In the genomic region with DNA sequence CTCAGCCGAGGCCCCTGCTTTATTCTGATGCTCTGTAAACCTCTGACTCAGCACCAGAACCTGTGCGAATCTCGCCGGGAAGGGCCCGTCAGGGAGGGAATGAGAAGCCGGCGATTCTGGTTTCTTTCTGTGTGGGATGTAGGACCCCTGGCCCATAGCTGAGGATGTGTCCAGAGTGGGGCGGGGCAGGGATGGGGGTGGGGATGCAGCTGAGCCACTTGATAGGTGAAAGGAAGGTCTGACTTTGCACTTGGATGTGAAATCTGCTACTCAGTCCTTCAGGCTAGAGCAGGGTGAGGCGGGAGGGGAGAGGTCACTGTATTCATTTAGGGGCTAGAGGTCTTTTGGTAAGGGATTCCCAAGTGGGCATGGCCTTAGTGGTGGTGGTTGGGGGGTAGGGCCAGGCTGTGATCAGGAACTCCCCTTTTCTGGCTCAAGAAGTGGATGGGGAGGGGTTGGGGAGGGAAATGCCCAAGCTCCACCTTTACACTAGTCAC, we compare ENCODE assay signal across 10 cellular contexts. TPM values are rescaled to one million over a fixed set of nuclear protein-coding genes. Genes with fewer than 3 reads are reported as not detected.
DNase-seq lines count a peak whose midpoint lies in the region; ATAC-seq and TF ChIP-seq lines count a peak whose summit lies in the region.
"Had no signal": no experiment of that assay in that cellular context is flagged by ENCODE, and none has a peak within 500 bp of the region (broad histone marks: within the 10 kb centered on the region; RNA-seq: fewer than 3 reads in every experiment).

No MANE protein-coding gene starts in this region.

- intact Hi-C loops in left ventricle myocardium inferior (cut with micrococcal nuclease) (no loop called here), left ventricle myocardium superior (cut with micrococcal nuclease) (no loop called here), upper lobe of right lung (cut with DNase I) (no loop called here)

- H3K4me3 ChIP-seq in left ventricle myocardium inferior (peak overlapping the region; percentile 64), foreskin fibroblast (ENCODE audit: low read depth in 1 of 2, low read length in 2 of 2) (peak overlapping the region; percentile 62 to 71), upper lobe of right lung (peak overlapping the region; percentile 57)
- H3K4me3 ChIP-seq: K562 had no signal

- H3K27me3 ChIP-seq in left ventricle myocardium inferior (ENCODE audit: low read depth) (peaks cover 88% of the 10 kb centered on the region), upper lobe of right lung (peaks cover 30% of the 10 kb centered on the region)

- H3K36me3 ChIP-seq in left ventricle myocardium inferior (no peaks in the 10 kb centered on the region), upper lobe of right lung (no peaks in the 10 kb centered on the region)

- no peak for ATAC-seq in left ventricle myocardium superior
- ATAC-seq in SK-N-SH treated with all-trans-retinoic acid at 6 μM for 48 hours = peak; percentile 26; the same call in 2 of the 3 replicates
- ATAC-seq in upper lobe of right lung = no peak
- ATAC-seq in HG02970 (IDR thresholded peaks at IDR 0.05; ENCODE audit: low FRiP score, unreplicated experiment) = no peak
- ATAC-seq in GM21381 (IDR thresholded peaks at IDR 0.05; ENCODE audit: unreplicated experiment) = no peak
- ATAC-seq: K562 had no signal

- TF ChIP-seq CTCF in left ventricle myocardium inferior (IDR thresholded peaks at IDR 0.05; ENCODE audit: borderline replicate concordance) = no peak
- TF ChIP-seq CTCF in foreskin fibroblast (IDR thresholded peaks at IDR 0.05; ENCODE audit: low read depth, low read length) = no peak
- no peak for TF ChIP-seq CTCF in upper lobe of right lung (IDR thresholded peaks at IDR 0.05)

- H3K4me1 ChIP-seq in left ventricle myocardium inferior (peaks cover 22% of the 10 kb centered on the region), upper lobe of right lung (peaks cover 3% of the 10 kb centered on the region)

- H3K27ac ChIP-seq in left ventricle myocardium inferior (replicated peaks) (no peak overlapping the region), upper lobe of right lung (no peak overlapping the region)

- H3K9me3 ChIP-seq in left ventricle myocardium inferior (replicated peaks) (peaks cover 23% of the 10 kb centered on the region), upper lobe of right lung (no peaks in the 10 kb centered on the region)

- no peak for DNase-seq in left ventricle myocardium inferior
- DNase-seq in left ventricle myocardium superior = no peak
- DNase-seq in foreskin fibroblast = peak in 1 of 2 donors; percentile 46
- peak; percentile 51 for DNase-seq in upper lobe of right lung
- no peak for DNase-seq in dedifferentiated amniotic fluid mesenchymal stem cell (ENCODE audit: extremely low spot score)
- DNase-seq: activated effector memory CD4-positive, alpha-beta T cell treated with Interleukin-2 at 50 U/mL for 16 hours had no signal

TF ChIP-seq in SK-N-SH treated with all-trans-retinoic acid at 6 μM for 48 hours, 23 proteins besides CTCF, POLR2A, EP300 and RAD21:
- TF ChIP-seq, protein P1, sequence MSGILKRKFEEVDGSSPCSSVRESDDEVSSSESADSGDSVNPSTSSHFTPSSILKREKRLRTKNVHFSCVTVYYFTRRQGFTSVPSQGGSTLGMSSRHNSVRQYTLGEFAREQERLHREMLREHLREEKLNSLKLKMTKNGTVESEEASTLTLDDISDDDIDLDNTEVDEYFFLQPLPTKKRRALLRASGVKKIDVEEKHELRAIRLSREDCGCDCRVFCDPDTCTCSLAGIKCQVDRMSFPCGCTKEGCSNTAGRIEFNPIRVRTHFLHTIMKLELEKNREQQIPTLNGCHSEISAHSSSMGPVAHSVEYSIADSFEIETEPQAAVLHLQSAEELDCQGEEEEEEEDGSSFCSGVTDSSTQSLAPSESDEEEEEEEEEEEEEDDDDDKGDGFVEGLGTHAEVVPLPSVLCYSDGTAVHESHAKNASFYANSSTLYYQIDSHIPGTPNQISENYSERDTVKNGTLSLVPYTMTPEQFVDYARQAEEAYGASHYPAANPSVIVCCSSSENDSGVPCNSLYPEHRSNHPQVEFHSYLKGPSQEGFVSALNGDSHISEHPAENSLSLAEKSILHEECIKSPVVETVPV (CRISPR knock-in tag; IDR thresholded peaks at IDR 0.05) = no peak
- TF ChIP-seq, protein P2, sequence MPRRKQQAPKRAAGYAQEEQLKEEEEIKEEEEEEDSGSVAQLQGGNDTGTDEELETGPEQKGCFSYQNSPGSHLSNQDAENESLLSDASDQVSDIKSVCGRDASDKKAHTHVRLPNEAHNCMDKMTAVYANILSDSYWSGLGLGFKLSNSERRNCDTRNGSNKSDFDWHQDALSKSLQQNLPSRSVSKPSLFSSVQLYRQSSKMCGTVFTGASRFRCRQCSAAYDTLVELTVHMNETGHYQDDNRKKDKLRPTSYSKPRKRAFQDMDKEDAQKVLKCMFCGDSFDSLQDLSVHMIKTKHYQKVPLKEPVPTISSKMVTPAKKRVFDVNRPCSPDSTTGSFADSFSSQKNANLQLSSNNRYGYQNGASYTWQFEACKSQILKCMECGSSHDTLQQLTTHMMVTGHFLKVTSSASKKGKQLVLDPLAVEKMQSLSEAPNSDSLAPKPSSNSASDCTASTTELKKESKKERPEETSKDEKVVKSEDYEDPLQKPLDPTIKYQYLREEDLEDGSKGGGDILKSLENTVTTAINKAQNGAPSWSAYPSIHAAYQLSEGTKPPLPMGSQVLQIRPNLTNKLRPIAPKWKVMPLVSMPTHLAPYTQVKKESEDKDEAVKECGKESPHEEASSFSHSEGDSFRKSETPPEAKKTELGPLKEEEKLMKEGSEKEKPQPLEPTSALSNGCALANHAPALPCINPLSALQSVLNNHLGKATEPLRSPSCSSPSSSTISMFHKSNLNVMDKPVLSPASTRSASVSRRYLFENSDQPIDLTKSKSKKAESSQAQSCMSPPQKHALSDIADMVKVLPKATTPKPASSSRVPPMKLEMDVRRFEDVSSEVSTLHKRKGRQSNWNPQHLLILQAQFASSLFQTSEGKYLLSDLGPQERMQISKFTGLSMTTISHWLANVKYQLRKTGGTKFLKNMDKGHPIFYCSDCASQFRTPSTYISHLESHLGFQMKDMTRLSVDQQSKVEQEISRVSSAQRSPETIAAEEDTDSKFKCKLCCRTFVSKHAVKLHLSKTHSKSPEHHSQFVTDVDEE (CRISPR knock-in tag; IDR thresholded peaks at IDR 0.05) = no peak
- TF ChIP-seq TOX (CRISPR knock-in tag; IDR thresholded peaks at IDR 0.05; ENCODE audit: borderline replicate concordance) = no peak
- TF ChIP-seq, protein P3, sequence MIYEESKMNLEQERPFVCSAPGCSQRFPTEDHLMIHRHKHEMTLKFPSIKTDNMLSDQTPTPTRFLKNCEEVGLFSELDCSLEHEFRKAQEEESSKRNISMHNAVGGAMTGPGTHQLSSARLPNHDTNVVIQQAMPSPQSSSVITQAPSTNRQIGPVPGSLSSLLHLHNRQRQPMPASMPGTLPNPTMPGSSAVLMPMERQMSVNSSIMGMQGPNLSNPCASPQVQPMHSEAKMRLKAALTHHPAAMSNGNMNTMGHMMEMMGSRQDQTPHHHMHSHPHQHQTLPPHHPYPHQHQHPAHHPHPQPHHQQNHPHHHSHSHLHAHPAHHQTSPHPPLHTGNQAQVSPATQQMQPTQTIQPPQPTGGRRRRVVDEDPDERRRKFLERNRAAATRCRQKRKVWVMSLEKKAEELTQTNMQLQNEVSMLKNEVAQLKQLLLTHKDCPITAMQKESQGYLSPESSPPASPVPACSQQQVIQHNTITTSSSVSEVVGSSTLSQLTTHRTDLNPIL (CRISPR knock-in tag; IDR thresholded peaks at IDR 0.05; ENCODE audit: low read depth) = no peak
- TF ChIP-seq TCF4 (CRISPR knock-in tag; IDR thresholded peaks at IDR 0.05; ENCODE audit: borderline replicate concordance) = no peak
- TF ChIP-seq ESRRG (CRISPR knock-in tag; IDR thresholded peaks at IDR 0.05) = no peak
- no peak for TF ChIP-seq BACH2 (CRISPR knock-in tag; IDR thresholded peaks at IDR 0.05; ENCODE audit: borderline replicate concordance)
- no peak for TF ChIP-seq ZNF8 (CRISPR knock-in tag; IDR thresholded peaks at IDR 0.05)
- TF ChIP-seq, protein P4, sequence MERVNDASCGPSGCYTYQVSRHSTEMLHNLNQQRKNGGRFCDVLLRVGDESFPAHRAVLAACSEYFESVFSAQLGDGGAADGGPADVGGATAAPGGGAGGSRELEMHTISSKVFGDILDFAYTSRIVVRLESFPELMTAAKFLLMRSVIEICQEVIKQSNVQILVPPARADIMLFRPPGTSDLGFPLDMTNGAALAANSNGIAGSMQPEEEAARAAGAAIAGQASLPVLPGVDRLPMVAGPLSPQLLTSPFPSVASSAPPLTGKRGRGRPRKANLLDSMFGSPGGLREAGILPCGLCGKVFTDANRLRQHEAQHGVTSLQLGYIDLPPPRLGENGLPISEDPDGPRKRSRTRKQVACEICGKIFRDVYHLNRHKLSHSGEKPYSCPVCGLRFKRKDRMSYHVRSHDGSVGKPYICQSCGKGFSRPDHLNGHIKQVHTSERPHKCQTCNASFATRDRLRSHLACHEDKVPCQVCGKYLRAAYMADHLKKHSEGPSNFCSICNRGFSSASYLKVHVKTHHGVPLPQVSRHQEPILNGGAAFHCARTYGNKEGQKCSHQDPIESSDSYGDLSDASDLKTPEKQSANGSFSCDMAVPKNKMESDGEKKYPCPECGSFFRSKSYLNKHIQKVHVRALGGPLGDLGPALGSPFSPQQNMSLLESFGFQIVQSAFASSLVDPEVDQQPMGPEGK (CRISPR knock-in tag; IDR thresholded peaks at IDR 0.05; ENCODE audit: borderline replicate concordance) = no peak
- TF ChIP-seq ZNF565 (CRISPR knock-in tag; conservative IDR thresholded peaks at IDR 0.05; ENCODE audit: low read depth) = no peak
- no peak for TF ChIP-seq ZC3H10 (CRISPR knock-in tag; IDR thresholded peaks at IDR 0.05)
- TF ChIP-seq RARB (CRISPR knock-in tag; IDR thresholded peaks at IDR 0.05) = no peak
- no peak for TF ChIP-seq ZNF70 (CRISPR knock-in tag; IDR thresholded peaks at IDR 0.05)
- TF ChIP-seq ISL1 (CRISPR knock-in tag; IDR thresholded peaks at IDR 0.05) = no peak
- TF ChIP-seq SNAI2 (CRISPR knock-in tag; IDR thresholded peaks at IDR 0.05) = no peak

RNA-seq across cellular contexts. Expression of a gene that starts 2.3 kb away (rescaled TPM):
- total RNA-seq in left ventricle myocardium inferior = 0.30 TPM
- 0.47 TPM for total RNA-seq in left ventricle myocardium superior
- total RNA-seq in upper lobe of right lung = 24.3 TPM
- total RNA-seq: K562 had no signal

Comparison
In these comparisons a context has a peak if more than half of its experiments do, and no peak if none do; other contexts are left out.
1. RNA of a gene that starts 2.3 kb away (total RNA-seq): 24.3 TPM in upper lobe of right lung (single experiment); 0.47 TPM in left ventricle myocardium superior (single experiment) and 0.30 TPM in left ventricle myocardium inferior (single experiment); every median in the first group is over 10 times any median in the second.
2. Peak in every context shown above with its lines, with median percentiles within 50 percentile points of each other: H3K4me3 ChIP-seq.